Comparison of ENCODE assay signal across 26 cellular contexts in the genomic region with DNA sequence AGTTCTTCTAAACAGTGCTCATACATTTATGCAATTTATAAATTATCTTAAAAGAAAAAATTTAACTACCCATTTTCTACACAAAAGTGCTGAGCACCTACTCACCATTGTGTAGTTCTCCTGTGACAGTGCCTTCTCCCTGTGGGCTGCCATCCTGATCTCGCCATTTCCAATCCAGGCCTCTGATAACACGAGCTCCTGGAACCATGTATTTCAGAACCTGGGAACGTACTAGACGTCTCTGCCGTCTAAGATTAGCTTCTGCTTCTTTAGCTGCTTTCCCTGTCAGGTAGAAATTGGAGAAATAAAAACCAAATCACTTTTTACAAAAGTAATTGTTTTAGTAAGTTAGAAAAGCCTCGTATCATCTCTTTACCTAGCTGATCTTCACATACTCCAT.
"Had no signal": no experiment of that assay in that cellular context is flagged by ENCODE, and none has a peak within 500 bp of the region (broad histone marks: within the 10 kb centered on the region; RNA-seq: fewer than 3 reads in every experiment).

No MANE protein-coding gene starts in this region.

- H3K4me3 Mint-ChIP-seq: immature natural killer cell; natural killer cell; neural crest cell; stimulated activated effector memory CD8-positive, alpha-beta T cell treated with anti-CD3 and anti-CD28 coated beads, Interleukin-12 subunit alpha, Interleukin-12 subunit beta, amount 100 ng/mL, for 72 hours; stimulated activated naive CD8-positive, alpha-beta T cell treated with anti-CD3 and anti-CD28 coated beads, Interleukin-15, Interleukin-2, amounts not matched to agents 100 ng/mL and 50 ng/mL, for 24 hours had no signal

- H3K4me1 ChIP-seq: colonic mucosa, esophagus squamous epithelium, parathyroid adenoma, prostate gland, right atrium auricular region, sigmoid colon, tibial nerve had no signal

- H3K9ac ChIP-seq: parathyroid adenoma had no signal

- H3K27me3 Mint-ChIP-seq: stimulated activated naive CD8-positive, alpha-beta T cell treated with anti-CD3 and anti-CD28 coated beads, Interleukin-15, Interleukin-2, amounts not matched to agents 100 ng/mL and 50 ng/mL, for 24 hours had no signal

- H3K27ac Mint-ChIP-seq: stimulated activated effector memory CD8-positive, alpha-beta T cell treated with anti-CD3 and anti-CD28 coated beads, Interleukin-12 subunit alpha, Interleukin-12 subunit beta, amount 100 ng/mL, for 72 hours; stimulated activated naive CD8-positive, alpha-beta T cell treated with anti-CD3 and anti-CD28 coated beads, Interleukin-15, Interleukin-2, amounts not matched to agents 100 ng/mL and 50 ng/mL, for 24 hours had no signal

- DNase-seq: colonic mucosa; dermis blood vessel endothelial cell; effector memory CD4-positive, alpha-beta T cell; erythroblast; esophagus squamous epithelium; foreskin melanocyte; glutamatergic neuron; heart right ventricle; hypothalamus; immature natural killer cell; left ventricle myocardium superior; lower lobe of right lung; natural killer cell; sigmoid colon; stimulated activated CD4-positive, alpha-beta T cell treated with anti-CD3 and anti-CD28 coated beads, Interleukin-2, amount 100 ng/mL, for 24 hours; stimulated activated CD4-positive, alpha-beta T cell treated with anti-CD3 and anti-CD28 coated beads, Interleukin-4, amount 100 ng/mL, for 24 hours; upper lobe of left lung had no signal

- H3K27ac ChIP-seq: colonic mucosa, esophagus squamous epithelium, heart right ventricle, lower lobe of right lung, neutrophil, parathyroid adenoma, prostate gland, right atrium auricular region, sigmoid colon, thoracic aorta, tibial nerve, upper lobe of left lung had no signal

- ATAC-seq: heart right ventricle; left ventricle myocardium superior; lower lobe of right lung; natural killer cell; stimulated activated effector memory CD8-positive, alpha-beta T cell treated with anti-CD3 and anti-CD28 coated beads, Interleukin-12 subunit alpha, Interleukin-12 subunit beta, amount 100 ng/mL, for 72 hours had no signal

- H3K9me3 Mint-ChIP-seq: immature natural killer cell; natural killer cell; neural crest cell; stimulated activated effector memory CD8-positive, alpha-beta T cell treated with anti-CD3 and anti-CD28 coated beads, Interleukin-12 subunit alpha, Interleukin-12 subunit beta, amount 100 ng/mL, for 72 hours; stimulated activated naive CD8-positive, alpha-beta T cell treated with anti-CD3 and anti-CD28 coated beads, Interleukin-15, Interleukin-2, amounts not matched to agents 100 ng/mL and 50 ng/mL, for 24 hours had no signal

- H2AFZ ChIP-seq: parathyroid adenoma had no signal

- H3K4me1 Mint-ChIP-seq: neural crest cell had no signal

- H3K9me3 ChIP-seq: colonic mucosa, esophagus squamous epithelium, heart right ventricle, lower lobe of right lung, neutrophil, prostate gland, right atrium auricular region, sigmoid colon, thoracic aorta, tibial nerve, upper lobe of left lung had no signal

- H3K79me2 ChIP-seq: parathyroid adenoma had no signal

- H3K27me3 ChIP-seq: colonic mucosa, esophagus squamous epithelium, heart right ventricle, neutrophil, right atrium auricular region, sigmoid colon, tibial nerve, upper lobe of left lung had no signal
